In the genomic region with DNA sequence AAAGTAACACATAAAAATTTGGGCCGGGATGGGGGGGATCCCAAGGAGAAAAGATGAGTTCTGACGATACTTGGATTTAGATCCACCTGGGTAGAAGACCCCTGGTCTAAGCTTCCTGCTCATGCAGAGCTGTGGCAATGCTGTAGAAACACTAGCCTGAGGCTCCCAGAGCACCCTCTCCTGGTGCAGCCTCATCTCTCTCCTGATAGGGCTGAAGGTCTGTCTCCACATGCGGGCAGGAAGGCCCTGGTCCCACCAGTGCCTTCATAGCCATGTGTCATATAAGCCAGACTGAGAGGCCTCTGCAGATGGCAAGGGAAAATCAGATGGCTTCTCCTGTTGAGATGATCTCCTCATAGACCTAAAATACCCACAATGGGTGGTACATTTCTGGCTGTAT, we compare ENCODE assay signal across 23 cellular contexts.
"Had no signal": no experiment of that assay in that cellular context is flagged by ENCODE, and none has a peak within 500 bp of the region (broad histone marks: within the 10 kb centered on the region; RNA-seq: fewer than 3 reads in every experiment).

No MANE protein-coding gene starts in this region.

- H2AFZ ChIP-seq: PC-9 had no signal

- H3K9me3 ChIP-seq: SJCRH30 had no signal

- DNase-seq: MM.1S, MV-4-11, NCI-H1105, NCI-H1417 treated with DMSO at 0.1 percent for 48 hours, NCI-H1436 treated with DMSO at 0.1 percent for 48 hours, NCI-H1694 treated with DMSO at 0.1 percent for 48 hours, NCI-H187 treated with DMSO at 0.1 percent for 48 hours, NCI-H2029, NCI-H2171 treated with DMSO at 0.1 percent for 48 hours, NCI-H2227 treated with DMSO at 0.1 percent for 48 hours, NCI-H345, NCI-H524 treated with DMSO at 0.1 percent for 48 hours, NCI-H526 treated with DMSO at 0.1 percent for 48 hours, NCI-H774, PC-9, SHP77, SIG-M5 had no signal

- H3K4me2 ChIP-seq: PC-9 had no signal

- ATAC-seq: Panc1, Right ventricle myocardium inferior, SK-N-SH treated with all-trans-retinoic acid at 6 μM for 48 hours had no signal

- H3K27me3 ChIP-seq: SJCRH30 had no signal

- H3K36me3 ChIP-seq: SJCRH30 had no signal

- H3K4me3 ChIP-seq: PC-9, SJCRH30, SK-N-MC had no signal

- H3K27ac ChIP-seq: PC-9, RWPE1, SJCRH30, SK-N-MC had no signal

- H3K4me1 ChIP-seq: SJCRH30 had no signal
